Comparison of ENCODE assay signal across 7 cellular contexts in genomic region chr5:179559280-179560252, GRCh38. TPM values are rescaled to one million over a fixed set of nuclear protein-coding genes. Genes with fewer than 3 reads are reported as not detected.
DNase-seq lines count a peak whose midpoint lies in the region; ATAC-seq lines count a peak whose summit lies in the region.

No MANE protein-coding gene starts in this region.

- peak overlapping the region; percentile 59 for H3K4me3 ChIP-seq in effector memory CD4-positive, alpha-beta T cell (ENCODE audit: insufficient read depth, low read depth, low read length, poor library complexity, severe bottlenecking)

- no peaks in the 10 kb centered on the region for H3K4me1 ChIP-seq in effector memory CD4-positive, alpha-beta T cell (ENCODE audit: control insufficient read depth, insufficient read depth, low read length, poor library complexity, severe bottlenecking)

- ATAC-seq in GM18519 (IDR thresholded peaks at IDR 0.05; ENCODE audit: low FRiP score, unreplicated experiment) (peak; percentile 91), HG03060 (IDR thresholded peaks at IDR 0.05; ENCODE audit: low read depth, unreplicated experiment) (peak; percentile 75)

- H3K36me3 ChIP-seq in effector memory CD4-positive, alpha-beta T cell (ENCODE audit: control insufficient read depth, insufficient read depth, low read length): peaks cover 5% of the 10 kb centered on the region

- H3K27me3 ChIP-seq in effector memory CD4-positive, alpha-beta T cell (replicated peaks; ENCODE audit: control insufficient read depth, insufficient read depth, low read length, poor library complexity, severe bottlenecking): no peaks in the 10 kb centered on the region

- peak overlapping the region; percentile 54 for H3K27ac ChIP-seq in effector memory CD4-positive, alpha-beta T cell (ENCODE audit: insufficient read depth, low read length, poor library complexity, severe bottlenecking)

- no peaks in the 10 kb centered on the region for H3K9me3 ChIP-seq in effector memory CD4-positive, alpha-beta T cell (ENCODE audit: control insufficient read depth, low read length)

- DNase-seq in NCI-H345 (lab: John Stamatoyannopoulos, UW) (peak; percentile 99), lung microvascular endothelial cell (ENCODE audit: low read depth in 2 of 2) (peak; percentile 99)
- peak; percentile 51 to 84 for DNase-seq in activated CD8-positive, alpha-beta memory T cell treated with anti-CD3 and anti-CD28 coated beads for 4 hours (ENCODE audit: low read depth in 2 of 2)
- peak; percentile 84 to 92 (median 91) for DNase-seq in effector memory CD4-positive, alpha-beta T cell
- peak; percentile 72 to 91 (median 82) for DNase-seq in stimulated activated CD4-positive, alpha-beta T cell treated with anti-CD3 and anti-CD28 coated beads, TNF-alpha, amount 100 ng/mL, for 24 hours (ENCODE audit: low read depth in 3 of 3)

RNA-seq across cellular contexts. Expression of gene RUFY1, which starts 9.2 kb away (rescaled TPM):
- total RNA-seq in lung microvascular endothelial cell: 27.5 and 62.9 TPM in 2 replicates

Comparison
In these comparisons a context has a peak if more than half of its experiments do, and no peak if none do; other contexts are left out.
1. Peak in every context shown above with its lines: DNase-seq, ATAC-seq, H3K4me3 ChIP-seq and H3K27ac ChIP-seq.